ENCODE assay signal across 21 cellular contexts in genomic region chr15:99620178-99620577, GRCh38. TPM values are rescaled to one million over a fixed set of nuclear protein-coding genes. Genes with fewer than 3 reads are reported as not detected.
DNase-seq lines count a peak whose midpoint lies in the region; ATAC-seq, FAIRE-seq and TF ChIP-seq lines count a peak whose summit lies in the region.
"Had no signal": no experiment of that assay in that cellular context is flagged by ENCODE, and none has a peak within 500 bp of the region (broad histone marks: within the 10 kb centered on the region; RNA-seq: fewer than 3 reads in every experiment).

No MANE protein-coding gene starts in this region.

- peaks cover 29 to 42% of the 10 kb centered on the region in 2 donors for H3K4me1 Mint-ChIP-seq in natural killer cell treated with Interleukin-12 subunit alpha and Interleukin-12 subunit beta and Interleukin-15 and Interleukin-18, amount 100 ng/mL, for 72 hours (ENCODE audit: low read depth in 2 of 2)
- H3K4me1 Mint-ChIP-seq in natural killer cell = peaks cover 40 to 44% of the 10 kb centered on the region in 2 donors

- peaks cover 53 to 73% of the 10 kb centered on the region in 2 experiments for H3K4me1 ChIP-seq in neutrophil (ENCODE audit: control insufficient read depth in 1 of 2, insufficient read depth in 1 of 2, low read depth in 1 of 2, low read length in 1 of 2)

- peak overlapping the region; percentile 13 to 18 for H3K4me3 ChIP-seq in neutrophil (ENCODE audit: low read depth in 1 of 2, low read length in 1 of 2)
- H3K4me3 ChIP-seq: dorsolateral prefrontal cortex, lung, prostate gland had no signal

- H3K27me3 Mint-ChIP-seq in natural killer cell treated with Interleukin-12 subunit alpha and Interleukin-12 subunit beta and Interleukin-15 and Interleukin-18, amount 100 ng/mL, for 72 hours = no peaks in the 10 kb centered on the region
- no peaks in the 10 kb centered on the region for H3K27me3 Mint-ChIP-seq in natural killer cell (ENCODE audit: low read depth in 2 of 2)
- H3K27me3 Mint-ChIP-seq: activated T-cell treated with anti-CD3 and anti-CD28 coated beads, Interleukin-2, amount 50 U/mL, for 24 hours; stimulated activated naive CD8-positive, alpha-beta T cell treated with anti-CD3 and anti-CD28 coated beads, Interleukin-15, Interleukin-2, amounts not matched to agents 100 ng/mL and 50 ng/mL, for 24 hours had no signal

- FAIRE-seq in islet of Langerhans (lab: Jason Lieb, UNC) = peak; percentile 70

- no peaks in the 10 kb centered on the region for H3K9me3 ChIP-seq in neutrophil
- H3K9me3 ChIP-seq: prostate gland had no signal

- no peaks in the 10 kb centered on the region for H3K36me3 Mint-ChIP-seq in natural killer cell treated with Interleukin-12 subunit alpha and Interleukin-12 subunit beta and Interleukin-15 and Interleukin-18, amount 100 ng/mL, for 72 hours
- peaks cover 6% of the 10 kb centered on the region for H3K36me3 Mint-ChIP-seq in natural killer cell

- no peaks in the 10 kb centered on the region for H3K9me3 Mint-ChIP-seq in natural killer cell treated with Interleukin-12 subunit alpha and Interleukin-12 subunit beta and Interleukin-15 and Interleukin-18, amount 100 ng/mL, for 72 hours
- no peaks in the 10 kb centered on the region for H3K9me3 Mint-ChIP-seq in natural killer cell

- H3K36me3 ChIP-seq in neutrophil = no peaks in the 10 kb centered on the region
- H3K36me3 ChIP-seq: prostate gland had no signal

- ATAC-seq in natural killer cell treated with Interleukin-12 subunit alpha and Interleukin-12 subunit beta and Interleukin-15 and Interleukin-18, amount 100 ng/mL, for 72 hours = no peak
- no peak for ATAC-seq in natural killer cell
- no peak for ATAC-seq in HG02973 (IDR thresholded peaks at IDR 0.05; ENCODE audit: unreplicated experiment)
- ATAC-seq: Panc1 had no signal

- TF ChIP-seq CTCF in natural killer cell (IDR thresholded peaks at IDR 0.05) (no peak), neutrophil (IDR thresholded peaks at IDR 0.05) (no peak)

- no peaks in the 10 kb centered on the region for H3K27me3 ChIP-seq in neutrophil
- H3K27me3 ChIP-seq: dorsolateral prefrontal cortex had no signal

- intact Hi-C loops in natural killer cell (cut with micrococcal nuclease) = no loop called here

- no peak for DNase-seq in natural killer cell treated with Interleukin-12 subunit alpha and Interleukin-12 subunit beta and Interleukin-15 and Interleukin-18, amount 100 ng/mL, for 72 hours (ENCODE audit: low spot score)
- DNase-seq in natural killer cell = no peak
- DNase-seq in EL = no peak
- no peak for DNase-seq in SK-N-DZ (ENCODE audit: low spot score)
- no peak for DNase-seq in activated CD8-positive, alpha-beta memory T cell treated with anti-CD3 and anti-CD28 coated beads, Interleukin-2, amount 50 U/mL, for 4 hours
- DNase-seq: activated CD4-positive, alpha-beta T cell treated with anti-CD3 and anti-CD28 coated beads for 48 hours; activated gamma-delta T cell treated with Interleukin-2 at 50 U/mL for 16 hours; activated T-cell treated with anti-CD3 and anti-CD28 coated beads, Interleukin-2, amount 50 U/mL, for 24 hours; DMS53; dorsolateral prefrontal cortex; NCI-H1417; NCI-H2081; NCI-H226; SHP77 treated with DMSO at 0.1 percent for 48 hours had no signal

- peak overlapping the region; percentile 49 to 73 for H3K27ac Mint-ChIP-seq in natural killer cell treated with Interleukin-12 subunit alpha and Interleukin-12 subunit beta and Interleukin-15 and Interleukin-18, amount 100 ng/mL, for 72 hours
- H3K27ac Mint-ChIP-seq in natural killer cell = peak overlapping the region in 1 of 2 donors; percentile 58
- H3K27ac Mint-ChIP-seq: activated T-cell treated with anti-CD3 and anti-CD28 coated beads, Interleukin-2, amount 50 U/mL, for 24 hours; stimulated activated naive CD8-positive, alpha-beta T cell treated with anti-CD3 and anti-CD28 coated beads, Interleukin-15, Interleukin-2, amounts not matched to agents 100 ng/mL and 50 ng/mL, for 24 hours had no signal

- H3K27ac ChIP-seq in neutrophil = peak overlapping the region; percentile 79
- H3K27ac ChIP-seq: prostate gland had no signal

- H3K4me3 Mint-ChIP-seq in natural killer cell treated with Interleukin-12 subunit alpha and Interleukin-12 subunit beta and Interleukin-15 and Interleukin-18, amount 100 ng/mL, for 72 hours = peak overlapping the region; percentile 51
- H3K4me3 Mint-ChIP-seq in natural killer cell = no peak overlapping the region
- H3K4me3 Mint-ChIP-seq: activated T-cell treated with anti-CD3 and anti-CD28 coated beads, Interleukin-2, amount 50 U/mL, for 24 hours; stimulated activated naive CD8-positive, alpha-beta T cell treated with anti-CD3 and anti-CD28 coated beads, Interleukin-15, Interleukin-2, amounts not matched to agents 100 ng/mL and 50 ng/mL, for 24 hours had no signal

RNA-seq across cellular contexts. Expression of gene MEF2A, which starts 54.4 kb away (rescaled TPM):
- 10 to 100 TPM; 27.1 to 42.2 TPM for total RNA-seq in natural killer cell treated with Interleukin-12 subunit alpha and Interleukin-12 subunit beta and Interleukin-15 and Interleukin-18, amount 100 ng/mL, for 72 hours
- 10 to 100 TPM; 31.1 to 33.9 (median 33.6) TPM for total RNA-seq in natural killer cell
- polyA plus RNA-seq in SK-N-DZ (2014; cell fraction: cytosol; rRNA removed) = 15.1 and 31.0 TPM in 2 replicates
- 28.9 and 41.3 TPM in 2 replicates for polyA plus RNA-seq in SK-N-DZ (2014; cell fraction: nucleus; rRNA removed)
